In the genomic region with DNA sequence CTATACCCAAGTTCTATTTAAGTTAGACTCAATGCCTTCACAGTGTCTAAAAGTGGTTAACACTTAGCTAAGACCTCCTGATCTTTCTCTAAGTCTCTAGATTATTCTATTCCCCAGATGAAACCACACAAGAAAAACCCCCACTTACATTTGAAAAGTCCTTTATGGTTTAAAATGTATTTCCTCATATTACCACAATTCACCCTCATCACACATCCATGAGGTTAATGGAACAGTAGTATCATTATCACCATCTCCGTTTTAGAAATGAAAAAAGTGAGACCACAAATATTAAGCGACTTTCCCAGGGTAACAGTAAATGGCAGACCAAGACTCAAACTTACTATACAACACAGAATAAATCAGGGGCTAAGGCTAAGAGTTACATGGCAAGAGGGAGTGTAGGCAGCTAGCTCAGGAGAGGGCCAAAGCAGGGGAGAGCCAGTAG, we compare ENCODE assay signal across 20 cellular contexts. TPM values are rescaled to one million over a fixed set of nuclear protein-coding genes. Genes with fewer than 3 reads are reported as not detected.
A peak's percentile ranks its signal among the peaks of the same experiment; 100 is the strongest.
DNase-seq lines count a peak whose midpoint lies in the region; ATAC-seq and TF ChIP-seq lines count a peak whose summit lies in the region.
"Had no signal": no experiment of that assay in that cellular context is flagged by ENCODE, and none has a peak within 500 bp of the region (broad histone marks: within the 10 kb centered on the region; RNA-seq: fewer than 3 reads in every experiment).

No MANE protein-coding gene starts in this region.

- H3K27me3 Mint-ChIP-seq in CD4-positive, alpha-beta T cell = no peaks in the 10 kb centered on the region
- no peaks in the 10 kb centered on the region for H3K27me3 Mint-ChIP-seq in effector memory CD8-positive, alpha-beta T cell
- H3K27me3 Mint-ChIP-seq: activated B cell treated with CpG ODN at 0.5 μM for 24 hours; stimulated activated memory B cell treated with anti-CD40 and anti-IgM and Interleukin-4, amounts not matched to agents 10 μg/mL and 1 μg/mL and 100 μg/mL, for 72 hours had no signal

- H3K4me3 ChIP-seq in GM12865 (ENCODE audit: low read depth, low read length) = no peak overlapping the region
- H3K4me3 ChIP-seq: transverse colon had no signal

- no peaks in the 10 kb centered on the region for H3K9me3 ChIP-seq in CD4-positive, alpha-beta T cell (ENCODE audit: control insufficient read depth, low read length)
- H3K9me3 ChIP-seq: transverse colon had no signal

- no peaks in the 10 kb centered on the region for H3K27me3 ChIP-seq in CD4-positive, alpha-beta T cell (ENCODE audit: control insufficient read depth, insufficient read depth, low read length)
- H3K27me3 ChIP-seq: transverse colon had no signal

- CTCF ChIA-PET in CD4-positive, alpha-beta T cell (lab: Charles Lee) = interaction anchor here (2.2 kb wide), 1 partner anchor 36 kb away, joined by 7 read pairs; no protein-coding TSS in a partner anchor

- intact Hi-C loops in CD4-positive, alpha-beta T cell (cut with DNase I, micrococcal nuclease) = no loop called here

- no peak overlapping the region for H3K27ac ChIP-seq in CD4-positive, alpha-beta T cell (ENCODE audit: low read depth, low read length)
- H3K27ac ChIP-seq: transverse colon had no signal

- H3K36me3 Mint-ChIP-seq in CD4-positive, alpha-beta T cell (ENCODE audit: low read depth) = peaks cover 83% of the 10 kb centered on the region
- peaks cover 70% of the 10 kb centered on the region for H3K36me3 Mint-ChIP-seq in effector memory CD8-positive, alpha-beta T cell (ENCODE audit: insufficient read depth)

- no peak for DNase-seq in CD4-positive, alpha-beta T cell
- peak; percentile 35 for DNase-seq in GM12865 (ENCODE audit: low read depth)
- DNase-seq in effector memory CD8-positive, alpha-beta T cell = peak in 2 of 3 experiments; percentile 7 to 10
- no peak for DNase-seq in NCI-H1105 treated with DMSO at 0.1 percent for 48 hours (lab: John Stamatoyannopoulos, UW)
- no peak for DNase-seq in NCI-H2107 (lab: John Stamatoyannopoulos, UW)
- no peak for DNase-seq in SHP77 (lab: John Stamatoyannopoulos, UW)
- DNase-seq: activated B cell treated with CpG ODN at 0.5 μM for 24 hours; amygdala; effector CD8-positive, alpha-beta T cell; hippocampal formation; MM.1S; NCI-H187 treated with DMSO at 0.1 percent for 48 hours; NCI-H510A; Right ventricle myocardium superior; stimulated activated CD4-positive, alpha-beta T cell treated with anti-CD3 and anti-CD28 coated beads, Interleukin-12 subunit alpha, Interleukin-12 subunit beta, amount 100 ng/mL, for 4 hours; transverse colon had no signal

- peak overlapping the region; percentile 18 for H3K27ac Mint-ChIP-seq in CD4-positive, alpha-beta T cell
- H3K27ac Mint-ChIP-seq in effector memory CD8-positive, alpha-beta T cell = peak overlapping the region; percentile 27 to 59
- H3K27ac Mint-ChIP-seq: activated B cell treated with CpG ODN at 0.5 μM for 24 hours; stimulated activated memory B cell treated with anti-CD40 and anti-IgM and Interleukin-4, amounts not matched to agents 10 μg/mL and 1 μg/mL and 100 μg/mL, for 72 hours had no signal

- H3K4me3 Mint-ChIP-seq in CD4-positive, alpha-beta T cell = no peak overlapping the region
- peak overlapping the region; percentile 20 to 50 for H3K4me3 Mint-ChIP-seq in effector memory CD8-positive, alpha-beta T cell
- H3K4me3 Mint-ChIP-seq: activated B cell treated with CpG ODN at 0.5 μM for 24 hours; neural crest cell; stimulated activated memory B cell treated with anti-CD40 and anti-IgM and Interleukin-4, amounts not matched to agents 10 μg/mL and 1 μg/mL and 100 μg/mL, for 72 hours had no signal

- POLR2A ChIA-PET in CD4-positive, alpha-beta T cell (lab: Charles Lee) = no interaction called here

- no peak for TF ChIP-seq CTCF in CD4-positive, alpha-beta T cell (IDR thresholded peaks at IDR 0.05)
- TF ChIP-seq CTCF in GM12865 (IDR thresholded peaks at IDR 0.05; ENCODE audit: insufficient read depth, low read depth, low read length, missing control alignments) = no peak

- ATAC-seq in CD4-positive, alpha-beta T cell (ENCODE audit: poor library complexity) = peak; percentile 54
- ATAC-seq in HG03378 (IDR thresholded peaks at IDR 0.05; ENCODE audit: unreplicated experiment) = peak; percentile 51
- peak; percentile 93 for ATAC-seq in effector memory CD8-positive, alpha-beta T cell (replicated peaks)
- no peak for ATAC-seq in GM18858 (IDR thresholded peaks at IDR 0.05; ENCODE audit: unreplicated experiment)

- H3K9me3 Mint-ChIP-seq in CD4-positive, alpha-beta T cell = no peaks in the 10 kb centered on the region
- no peaks in the 10 kb centered on the region for H3K9me3 Mint-ChIP-seq in effector memory CD8-positive, alpha-beta T cell
- H3K9me3 Mint-ChIP-seq: activated B cell treated with CpG ODN at 0.5 μM for 24 hours; neural crest cell; stimulated activated memory B cell treated with anti-CD40 and anti-IgM and Interleukin-4, amounts not matched to agents 10 μg/mL and 1 μg/mL and 100 μg/mL, for 72 hours had no signal

- H3K4me1 Mint-ChIP-seq in CD4-positive, alpha-beta T cell (ENCODE audit: low read depth) = peaks cover 7% of the 10 kb centered on the region
- H3K4me1 Mint-ChIP-seq in effector memory CD8-positive, alpha-beta T cell (ENCODE audit: low read depth in 2 of 2) = peaks cover 29 to 37% of the 10 kb centered on the region in 2 donors
- H3K4me1 Mint-ChIP-seq: neural crest cell had no signal

RNA-seq across cellular contexts. Expression of a gene that starts 28.6 kb away (rescaled TPM):
- total RNA-seq in CD4-positive, alpha-beta T cell = 10 to 100 TPM; 25.3 to 26.9 TPM

Comparison
In these comparisons a context has a peak if more than half of its experiments do, and no peak if none do; other contexts are left out.
1. DNase-seq: peak in GM12865 (single experiment) and effector memory CD8-positive, alpha-beta T cell (2 of 3); none in CD4-positive, alpha-beta T cell (0 of 10), NCI-H1105 treated with DMSO at 0.1 percent for 48 hours (single experiment), NCI-H2107 (single experiment) and SHP77 (0 of 2).